In genomic region chr10:17368708-17369272, GRCh38 we compare ENCODE assay signal across 14 cellular contexts.
A peak's percentile ranks its signal among the peaks of the same experiment; 100 is the strongest.
DNase-seq lines count a peak whose midpoint lies in the region; TF ChIP-seq lines count a peak whose summit lies in the region.
"Had no signal": no experiment of that assay in that cellular context is flagged by ENCODE, and none has a peak within 500 bp of the region (broad histone marks: within the 10 kb centered on the region; RNA-seq: fewer than 3 reads in every experiment).

No MANE protein-coding gene starts in this region.

- in situ Hi-C loops in GM13976 (cut with MboI; ENCODE audit: low sequenced_read_pairs, unreplicated experiment): no loop called here

- H3K4me1 ChIP-seq in adrenal gland (replicated peaks in 1 of 2): no peaks in the 10 kb centered on the region

- WGBS in adrenal gland, 4 donors: 84 to 97% (median 88%) methylated on average over 4 of the region's 4 CpGs

- intact Hi-C loops in adrenal gland (cut with DNase I): no loop called here

- TF ChIP-seq CTCF in epithelial cell of esophagus (IDR thresholded peaks at IDR 0.05; ENCODE audit: insufficient read depth, low read depth, low read length, missing control alignments) (no peak), GM13976 (IDR thresholded peaks at IDR 0.05; ENCODE audit: borderline replicate concordance, control extremely low read depth, extremely low read depth, insufficient read depth, missing control alignments) (no peak), adrenal gland (IDR thresholded peaks at IDR 0.05) (no peak)

- no peak overlapping the region for H3K27ac ChIP-seq in adrenal gland
- H3K27ac ChIP-seq: C4-2B had no signal

- H3K4me3 ChIP-seq in epithelial cell of esophagus (ENCODE audit: low read length): no peak overlapping the region
- no peak overlapping the region for H3K4me3 ChIP-seq in adrenal gland

- no peak for TF ChIP-seq POLR2A in adrenal gland (IDR thresholded peaks at IDR 0.05)

- no peaks in the 10 kb centered on the region for H3K9me3 ChIP-seq in adrenal gland (replicated peaks in 1 of 3)

- H3K36me3 ChIP-seq in adrenal gland (replicated peaks in 1 of 2): no peaks in the 10 kb centered on the region

- H3K27me3 ChIP-seq in adrenal gland: no peaks in the 10 kb centered on the region

- peak; percentile 21 for DNase-seq in activated CD4-positive, alpha-beta T cell treated with anti-CD3 and anti-CD28 coated beads for 48 hours
- no peak for DNase-seq in activated CD4-positive, alpha-beta T cell treated with anti-CD3 and anti-CD28 coated beads for 4 hours
- DNase-seq in stimulated activated CD4-positive, alpha-beta T cell treated with anti-CD3 and anti-CD28 coated beads, Interleukin-4, amount 100 ng/mL, for 24 hours: peak; percentile 7
- no peak for DNase-seq in stimulated activated CD4-positive, alpha-beta T cell treated with anti-CD3 and anti-CD28 coated beads, Interleukin-12 subunit alpha, Interleukin-12 subunit beta, amount 100 ng/mL, for 4 hours
- DNase-seq in epithelial cell of esophagus (ENCODE audit: low read depth) (peak; percentile 86), GM13976 (ENCODE audit: low spot score) (no peak), adrenal gland (no peak)
- no peak for DNase-seq in effector CD8-positive, alpha-beta T cell (lab: John Stamatoyannopoulos, UW)
- DNase-seq: H9, Kasumi-1, NCI-H1417, NCI-H2029 treated with DMSO at 0.1 percent for 48 hours, NCI-H524 had no signal

Comparison
In these comparisons a context has a peak if more than half of its experiments do, and no peak if none do; other contexts are left out.
1. DNase-seq: peak in activated CD4-positive, alpha-beta T cell treated with anti-CD3 and anti-CD28 coated beads for 48 hours (single experiment), stimulated activated CD4-positive, alpha-beta T cell treated with anti-CD3 and anti-CD28 coated beads, Interleukin-4, amount 100 ng/mL, for 24 hours (single experiment) and epithelial cell of esophagus (single experiment); none in activated CD4-positive, alpha-beta T cell treated with anti-CD3 and anti-CD28 coated beads for 4 hours (0 of 2), stimulated activated CD4-positive, alpha-beta T cell treated with anti-CD3 and anti-CD28 coated beads, Interleukin-12 subunit alpha, Interleukin-12 subunit beta, amount 100 ng/mL, for 4 hours (single experiment), GM13976 (single experiment), adrenal gland (0 of 7) and effector CD8-positive, alpha-beta T cell (single experiment).